In genomic region chr10:110312206-110312605, GRCh38 we compare ENCODE assay signal across 23 cellular contexts.
"Had no signal": no experiment of that assay in that cellular context is flagged by ENCODE, and none has a peak within 500 bp of the region (broad histone marks: within the 10 kb centered on the region; RNA-seq: fewer than 3 reads in every experiment).

No MANE protein-coding gene starts in this region.

- DNase-seq: activated CD4-positive, alpha-beta memory T cell treated with anti-CD3 and anti-CD28 coated beads, Interleukin-2, amount 10 ng/mL, durations not matched to agents 7 days and 5 days; activated CD4-positive, alpha-beta T cell treated with anti-CD3 and anti-CD28 coated beads for 48 hours; activated gamma-delta T cell treated with Interleukin-2 at 50 U/mL for 16 hours; activated naive CD4-positive, alpha-beta T cell treated with anti-CD3 and anti-CD28 coated beads, Interleukin-2, amount 50 U/mL, for 16 hours; activated T-cell treated with anti-CD3 and anti-CD28 coated beads, Interleukin-2, amount 50 U/mL, for 4 hours; amniotic stem cell; head of caudate nucleus; immature natural killer cell; kidney; natural killer cell; occipital lobe; spleen; stimulated activated naive CD4-positive, alpha-beta T cell treated with Interleukin-2 at 50 U/mL for 16 hours; T-helper 17 cell; T1000; WERI-Rb-1 had no signal

- H3K9ac ChIP-seq: neural progenitor cell had no signal

- H3K27me3 Mint-ChIP-seq: activated T-helper 17 cell treated with anti-CD3 and anti-CD28 coated beads, Interleukin-2, amount 50 U/mL, for 72 hours had no signal

- H3K27ac Mint-ChIP-seq: activated CD4-positive, alpha-beta memory T cell treated with anti-CD3 and anti-CD28 coated beads, Interleukin-2, amount 10 ng/mL, durations not matched to agents 7 days and 5 days; activated T-helper 17 cell treated with anti-CD3 and anti-CD28 coated beads, Interleukin-2, amount 50 U/mL, for 72 hours; dendritic cell treated with granulocyte-macrophage colony-stimulating factor and Interleukin-4, amounts not matched to agents 40 ng/mL and 50 ng/mL, for 4 days; immature natural killer cell; memory B cell; natural killer cell; neural progenitor cell; T-helper 17 cell had no signal

- H3K36me3 ChIP-seq: esophagus muscularis mucosa, neural progenitor cell, spleen, tibial nerve, WERI-Rb-1 had no signal

- H3K4me1 Mint-ChIP-seq: central memory CD8-positive, alpha-beta T cell; immature natural killer cell; natural killer cell had no signal

- H3K9me3 ChIP-seq: esophagus muscularis mucosa, spleen, tibial nerve had no signal

- H3K36me3 Mint-ChIP-seq: immature natural killer cell, memory B cell, natural killer cell, neural progenitor cell had no signal

- FAIRE-seq: kidney had no signal

- H3K27me3 ChIP-seq: esophagus muscularis mucosa, neural progenitor cell, spleen, tibial nerve had no signal

- H3K4me3 Mint-ChIP-seq: activated CD4-positive, alpha-beta memory T cell treated with anti-CD3 and anti-CD28 coated beads, Interleukin-2, amount 10 ng/mL, durations not matched to agents 7 days and 5 days; activated T-cell treated with anti-CD3 and anti-CD28 coated beads, Interleukin-2, amount 50 U/mL, for 4 hours; central memory CD8-positive, alpha-beta T cell; dendritic cell treated with granulocyte-macrophage colony-stimulating factor and Interleukin-4, amounts not matched to agents 40 ng/mL and 50 ng/mL, for 4 days; immature natural killer cell; memory B cell; natural killer cell; neural progenitor cell; T-helper 17 cell had no signal

- H3K4me2 ChIP-seq: neural progenitor cell had no signal

- ATAC-seq: activated T-cell treated with anti-CD3 and anti-CD28 coated beads, Interleukin-2, amount 50 U/mL, for 4 hours; activated T-helper 17 cell treated with anti-CD3 and anti-CD28 coated beads, Interleukin-2, amount 50 U/mL, for 72 hours; natural killer cell; T-helper 17 cell had no signal

- H3K4me3 ChIP-seq: esophagus muscularis mucosa, neural progenitor cell, spleen, tibial nerve had no signal

- H3K9me3 Mint-ChIP-seq: activated CD4-positive, alpha-beta memory T cell treated with anti-CD3 and anti-CD28 coated beads, Interleukin-2, amount 10 ng/mL, durations not matched to agents 7 days and 5 days; activated T-cell treated with anti-CD3 and anti-CD28 coated beads, Interleukin-2, amount 50 U/mL, for 4 hours; activated T-helper 17 cell treated with anti-CD3 and anti-CD28 coated beads, Interleukin-2, amount 50 U/mL, for 72 hours; central memory CD8-positive, alpha-beta T cell; dendritic cell treated with granulocyte-macrophage colony-stimulating factor and Interleukin-4, amounts not matched to agents 40 ng/mL and 50 ng/mL, for 4 days; immature natural killer cell; memory B cell; natural killer cell; neural progenitor cell had no signal

- H3K27ac ChIP-seq: esophagus muscularis mucosa, neural progenitor cell, spleen, tibial nerve, WERI-Rb-1 had no signal
